ENCODE assay signal across 8 cellular contexts in the genomic region with DNA sequence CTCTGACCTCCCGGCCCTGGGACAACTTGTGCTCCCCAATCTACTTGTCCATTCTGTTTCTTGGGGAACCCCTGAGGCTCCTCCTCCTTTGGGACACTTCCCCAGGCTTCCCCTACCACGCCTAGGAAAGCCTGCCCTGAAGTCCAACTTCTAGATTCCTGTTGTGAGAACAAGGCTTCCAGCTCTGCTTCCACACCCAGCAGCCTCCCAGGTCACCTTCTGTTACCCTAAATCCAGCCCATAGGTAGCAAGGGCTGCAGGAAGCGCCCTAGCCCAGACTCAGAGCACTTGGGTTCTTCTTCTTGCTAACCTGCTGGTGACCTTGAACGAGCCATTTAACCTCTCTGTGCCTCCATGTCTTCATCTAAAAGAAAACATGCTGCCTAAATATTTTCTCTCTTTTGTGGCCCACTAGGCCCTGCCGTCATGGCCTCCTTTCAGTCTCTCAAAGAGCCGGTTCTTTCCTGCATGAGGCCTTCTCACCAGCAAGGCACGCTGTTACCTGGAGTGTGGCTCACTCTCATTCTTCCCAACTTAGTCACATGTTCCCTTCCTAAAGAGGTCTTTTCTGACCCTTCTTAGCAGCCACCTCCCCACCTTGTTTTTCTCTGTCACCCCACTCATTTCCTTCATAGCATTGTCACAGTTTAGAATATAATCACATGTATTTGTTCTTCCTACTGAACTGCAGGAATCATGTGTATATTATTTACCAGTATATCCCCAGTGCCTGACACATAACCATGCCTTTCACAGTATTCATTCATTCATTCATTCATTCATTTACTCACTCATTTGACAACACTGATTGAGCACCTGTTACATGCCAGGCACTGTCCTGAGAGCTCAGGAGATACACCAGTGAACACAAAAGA. TPM values are rescaled to one million over a fixed set of nuclear protein-coding genes. Genes with fewer than 3 reads are reported as not detected.
DNase-seq lines count a peak whose midpoint lies in the region; ATAC-seq and TF ChIP-seq lines count a peak whose summit lies in the region.

No MANE protein-coding gene starts in this region.

- peak overlapping the region; percentile 62 for H3K4me3 ChIP-seq in GM12875 (ENCODE audit: low read depth, low read length)
- H3K4me3 ChIP-seq in fibroblast of the aortic adventitia (ENCODE audit: low read depth, low read length): peak overlapping the region; percentile 93
- H3K4me3 ChIP-seq in skeletal muscle cell (ENCODE audit: low read depth, low read length): peak overlapping the region; percentile 89

- DNase-seq in fibroblast of the aortic adventitia (ENCODE audit: low read depth) (no peak), skeletal muscle cell (ENCODE audit: low read depth) (no peak), anterior cingulate cortex (lab: John Stamatoyannopoulos, UW) (no peak)

- no peak for TF ChIP-seq CTCF in GM12875 (IDR thresholded peaks at IDR 0.05; ENCODE audit: borderline replicate concordance, insufficient read depth, low read depth, low read length)
- no peak for TF ChIP-seq CTCF in VCaP (conservative IDR thresholded peaks at IDR 0.05)
- TF ChIP-seq CTCF in fibroblast of the aortic adventitia (IDR thresholded peaks at IDR 0.05; ENCODE audit: insufficient read depth, low read length): no peak

- peak overlapping the region; percentile 84; the same call in 1 of the 2 replicates for H3K27ac ChIP-seq in VCaP

- ATAC-seq in HG03108 (IDR thresholded peaks at IDR 0.05; ENCODE audit: unreplicated experiment) (no peak), GM21447 (IDR thresholded peaks at IDR 0.05; ENCODE audit: unreplicated experiment) (no peak), HG02938 (IDR thresholded peaks at IDR 0.05; ENCODE audit: unreplicated experiment) (no peak)

RNA-seq across cellular contexts. Expression of a gene that starts 1.4 kb away (rescaled TPM):
- total RNA-seq in fibroblast of the aortic adventitia (ENCODE audit: low replicate concordance): 456 and 481 TPM in 2 replicates

RNA-seq across cellular contexts. Expression of a gene that starts 48.3 kb away (rescaled TPM):
- not detected in 2 replicates for total RNA-seq in fibroblast of the aortic adventitia (ENCODE audit: low replicate concordance)
